Comparison of ENCODE assay signal across 34 cellular contexts in genomic region chr2:73083886-73084792, GRCh38. TPM values are rescaled to one million over a fixed set of nuclear protein-coding genes. Genes with fewer than 3 reads are reported as not detected.
DNase-seq lines count a peak whose midpoint lies in the region; ATAC-seq, FAIRE-seq and TF ChIP-seq lines count a peak whose summit lies in the region.
"Had no signal": no experiment of that assay in that cellular context is flagged by ENCODE, and none has a peak within 500 bp of the region (broad histone marks: within the 10 kb centered on the region; RNA-seq: fewer than 3 reads in every experiment).

No MANE protein-coding gene starts in this region.

- no peak overlapping the region for H3K4me3 ChIP-seq in left ventricle myocardium inferior
- peak overlapping the region in 1 of 2 donors; percentile 25 for H3K4me3 ChIP-seq in kidney (ENCODE audit: low read length in 2 of 2)
- no peak overlapping the region for H3K4me3 ChIP-seq in A673 (ENCODE audit: low read depth, low read length, poor library complexity, severe bottlenecking)
- H3K4me3 ChIP-seq in tibial artery: no peak overlapping the region
- H3K4me3 ChIP-seq: A549, GM12878, heart right ventricle, right lobe of liver, SJSA1, stomach had no signal

- H3K4me3 Mint-ChIP-seq in type B pancreatic cell: no peak overlapping the region
- H3K4me3 Mint-ChIP-seq: activated CD4-positive, alpha-beta T cell treated with anti-CD3 and anti-CD28 coated beads, Interleukin-2, amount 10 ng/mL, durations not matched to agents 24 days and 14 days; CD4-positive, alpha-beta memory T cell; IgD-negative memory B cell; memory B cell had no signal

- H3K27me3 ChIP-seq in left ventricle myocardium inferior (ENCODE audit: low read depth) (no peaks in the 10 kb centered on the region), A673 (replicated peaks; ENCODE audit: insufficient read depth, low read depth, low read length, poor library complexity) (no peaks in the 10 kb centered on the region), tibial artery (no peaks in the 10 kb centered on the region)
- H3K27me3 ChIP-seq: brain microvascular endothelial cell, heart right ventricle, right lobe of liver, SJSA1, stomach had no signal

- no peak for FAIRE-seq in kidney (lab: Jason Lieb, UNC)
- FAIRE-seq: A549, frontal cortex, GM12878 had no signal

- H3K27me3 Mint-ChIP-seq in type B pancreatic cell: no peaks in the 10 kb centered on the region
- H3K27me3 Mint-ChIP-seq: activated CD4-positive, alpha-beta T cell treated with anti-CD3 and anti-CD28 coated beads, Interleukin-2, amount 10 ng/mL, durations not matched to agents 24 days and 14 days; CD4-positive, alpha-beta memory T cell; IgD-negative memory B cell had no signal

- H3K27ac Mint-ChIP-seq in type B pancreatic cell: peak overlapping the region; percentile 58
- H3K27ac Mint-ChIP-seq: activated CD4-positive, alpha-beta T cell treated with anti-CD3 and anti-CD28 coated beads, Interleukin-2, amount 10 ng/mL, durations not matched to agents 24 days and 14 days; activated T-helper 2 cell treated with anti-CD3 and anti-CD28 coated beads, Interferon-gamma antibody, Interleukin-2, Interleukin-4, amounts not matched to agents 10 μg/mL and 5 μg/mL and 100 μg/mL, durations not matched to agents 14 hours and 24 hours and 36 hours; memory B cell had no signal

- peaks cover 4% of the 10 kb centered on the region for H3K36me3 Mint-ChIP-seq in type B pancreatic cell
- H3K36me3 Mint-ChIP-seq: IgD-negative memory B cell, memory B cell had no signal

- no peak for TF ChIP-seq CTCF in left ventricle myocardium inferior (IDR thresholded peaks at IDR 0.05; ENCODE audit: borderline replicate concordance)
- no peak for TF ChIP-seq CTCF in kidney (IDR thresholded peaks at IDR 0.05; ENCODE audit: borderline replicate concordance, extremely low read depth, insufficient read depth)
- TF ChIP-seq CTCF in type B pancreatic cell (conservative IDR thresholded peaks at IDR 0.05): no peak
- no peak for TF ChIP-seq CTCF in A673 (conservative IDR thresholded peaks at IDR 0.05; ENCODE audit: low read depth, low read length)
- TF ChIP-seq CTCF in tibial artery (IDR thresholded peaks at IDR 0.05): no peak

- DNase-seq in Right ventricle myocardium superior: peak; percentile 29
- no peak for DNase-seq in left ventricle myocardium inferior
- peak; percentile 18 for DNase-seq in NCI-H345 (lab: John Stamatoyannopoulos, UW)
- DNase-seq in kidney: peak; percentile 55
- DNase-seq in type B pancreatic cell (ENCODE audit: extremely low spot score, unreplicated experiment): no peak
- DNase-seq in A673 (ENCODE audit: low spot score): no peak
- no peak for DNase-seq in tibial artery
- no peak for DNase-seq in anterior cingulate cortex (lab: John Stamatoyannopoulos, UW)
- DNase-seq: activated CD4-positive, alpha-beta T cell treated with anti-CD3 and anti-CD28 coated beads, Interleukin-2, amount 10 ng/mL, durations not matched to agents 24 days and 14 days; activated CD8-positive, alpha-beta memory T cell treated with anti-CD3 and anti-CD28 coated beads for 24 hours; activated naive CD4-positive, alpha-beta T cell treated with anti-CD3 and anti-CD28 coated beads, Interleukin-2, amount 50 U/mL, for 16 hours; activated T-cell treated with anti-CD3 and anti-CD28 coated beads for 4 hours; AML-193; amniotic stem cell; brain microvascular endothelial cell; CD4-positive, alpha-beta memory T cell; cerebellar nuclear complex; heart right ventricle; MV-4-11; NCI-H1694 treated with DMSO at 0.1 percent for 48 hours; NCI-H226; RPMI8226; stimulated activated CD4-positive, alpha-beta T cell treated with anti-CD3 and anti-CD28 coated beads, Interleukin-12 subunit alpha, Interleukin-12 subunit beta, amount 100 ng/mL, for 4 hours; stimulated activated CD4-positive, alpha-beta T cell treated with anti-CD3 and anti-CD28 coated beads, Interleukin-2, amount 100 ng/mL, for 48 hours; stomach; WERI-Rb-1 had no signal

- no peaks in the 10 kb centered on the region for H3K9me3 Mint-ChIP-seq in type B pancreatic cell
- H3K9me3 Mint-ChIP-seq: activated CD4-positive, alpha-beta T cell treated with anti-CD3 and anti-CD28 coated beads, Interleukin-2, amount 10 ng/mL, durations not matched to agents 24 days and 14 days; activated T-helper 2 cell treated with anti-CD3 and anti-CD28 coated beads, Interferon-gamma antibody, Interleukin-2, Interleukin-4, amounts not matched to agents 10 μg/mL and 5 μg/mL and 100 μg/mL, durations not matched to agents 14 hours and 24 hours and 36 hours; CD4-positive, alpha-beta memory T cell; IgD-negative memory B cell; memory B cell had no signal

- POLR2A ChIA-PET in A673 (lab: Charles Lee; ENCODE audit: low non-redundant PET): no interaction called here

- H3K4me1 Mint-ChIP-seq in type B pancreatic cell (ENCODE audit: unreplicated experiment): peaks cover 10% of the 10 kb centered on the region
- H3K4me1 Mint-ChIP-seq: IgD-negative memory B cell had no signal

- intact Hi-C loops in Right ventricle myocardium superior (cut with DNase I): loop anchor here (2.0 kb wide), 1 partner anchor 79 kb away; no protein-coding TSS in a partner anchor
- intact Hi-C loops in left ventricle myocardium inferior (cut with micrococcal nuclease): no loop called here
- intact Hi-C loops in kidney (cut with DNase I): no loop called here
- intact Hi-C loops in A673 (cut with micrococcal nuclease; ENCODE audit: unreplicated experiment): loop anchor here (2.0 to 10.0 kb wide), 2 partner anchors 129 to 189 kb away; no protein-coding TSS in a partner anchor
- intact Hi-C loops in tibial artery (cut with DNase I; ENCODE audit: low total_unique reads): no loop called here

- peak overlapping the region in 1 of 2 donors; percentile 8 for H3K9ac ChIP-seq in kidney (ENCODE audit: low read length in 2 of 2)

- no peak for ATAC-seq in Right ventricle myocardium superior (ENCODE audit: poor library complexity)
- ATAC-seq: A549, GM12878, heart right ventricle had no signal

- H3K27ac ChIP-seq in left ventricle myocardium inferior (replicated peaks): no peak overlapping the region
- peak overlapping the region; percentile 53 to 59 for H3K27ac ChIP-seq in kidney (ENCODE audit: low read depth in 2 of 2, low read length in 2 of 2)
- H3K27ac ChIP-seq in A673 (ENCODE audit: low read depth, low read length, poor library complexity, severe bottlenecking): no peak overlapping the region
- H3K27ac ChIP-seq in tibial artery: no peak overlapping the region
- H3K27ac ChIP-seq: A549, brain microvascular endothelial cell, heart right ventricle, right lobe of liver, SJSA1, stomach, WERI-Rb-1 had no signal

- CTCF ChIA-PET in A673 (lab: Charles Lee): interaction anchor here (1.0 to 2.3 kb wide), 2 partner anchors 12 to 73 kb away, joined by 3 to 16 read pairs; no protein-coding TSS in a partner anchor

- BruUV-seq in A673 (replicated peaks; lab: Mats Ljungman, UMichigan): no TSS peak

- H3K36me3 ChIP-seq in left ventricle myocardium inferior (peaks cover 39% of the 10 kb centered on the region), kidney (ENCODE audit: control insufficient read depth in 1 of 2, insufficient read depth in 2 of 2, low read length in 2 of 2) (peaks cover 12 to 21% of the 10 kb centered on the region in 2 donors), A673 (ENCODE audit: insufficient read depth, low read length, poor library complexity, severe bottlenecking) (no peaks in the 10 kb centered on the region), tibial artery (peaks cover 7 to 76% (median 40%) of the 10 kb centered on the region in 3 donors)
- H3K36me3 ChIP-seq: right lobe of liver had no signal

- H3K4me1 ChIP-seq in left ventricle myocardium inferior: peaks cover 14% of the 10 kb centered on the region
- peaks cover 50 to 64% of the 10 kb centered on the region in 2 donors for H3K4me1 ChIP-seq in kidney (ENCODE audit: control insufficient read depth in 1 of 2, insufficient read depth in 1 of 2, low read depth in 1 of 2, low read length in 2 of 2)
- H3K4me1 ChIP-seq in A673 (ENCODE audit: insufficient read depth, low read length, poor library complexity, severe bottlenecking): no peaks in the 10 kb centered on the region
- H3K4me1 ChIP-seq in tibial artery: peaks cover 0 to 50% (median 43%) of the 10 kb centered on the region in 4 donors

- H3K9me3 ChIP-seq in left ventricle myocardium inferior (replicated peaks): no peaks in the 10 kb centered on the region
- H3K9me3 ChIP-seq in kidney (ENCODE audit: control insufficient read depth in 1 of 2, low read length in 2 of 2): no peaks in the 10 kb centered on the region
- no peaks in the 10 kb centered on the region for H3K9me3 ChIP-seq in A673 (ENCODE audit: low read depth, low read length, poor library complexity, severe bottlenecking)
- no peaks in the 10 kb centered on the region for H3K9me3 ChIP-seq in tibial artery
- H3K9me3 ChIP-seq: A549, heart right ventricle, right lobe of liver, SJSA1, stomach had no signal

RNA-seq across cellular contexts. Expression of gene SFXN5, which starts 12.6 kb away (rescaled TPM):
- total RNA-seq in Right ventricle myocardium superior (9.7 TPM), left ventricle myocardium inferior (9.9 TPM), kidney (21.4 TPM), type B pancreatic cell (ENCODE audit: low replicate concordance) (15.0 and 27.3 TPM in 2 replicates), A673 (2021) (23.1 and 23.3 TPM in 2 replicates)
- polyA plus RNA-seq in kidney (ENCODE audit: insufficient read depth, low read depth, low replicate concordance): 35.9 TPM

RNA-seq across cellular contexts. Expression of gene RAB11FIP5, which starts 28.6 kb away (rescaled TPM):
- total RNA-seq in Right ventricle myocardium superior (17.9 TPM), left ventricle myocardium inferior (21.8 TPM), kidney (57.1 TPM), type B pancreatic cell (ENCODE audit: low replicate concordance) (18.7 and 22.6 TPM in 2 replicates), A673 (2021) (12.9 and 13.7 TPM in 2 replicates)
- 49.6 TPM for polyA plus RNA-seq in kidney (ENCODE audit: insufficient read depth, low read depth, low replicate concordance)

Comparison
In these comparisons a context has a peak if more than half of its experiments do, and no peak if none do; other contexts are left out.
1. DNase-seq: peak in Right ventricle myocardium superior (single experiment), NCI-H345 (single experiment) and kidney (single experiment); none in left ventricle myocardium inferior (single experiment), type B pancreatic cell (single experiment), A673 (single experiment), tibial artery (0 of 2) and anterior cingulate cortex (0 of 58).
2. intact Hi-C loops: an anchor here in Right ventricle myocardium superior (2.0 kb wide) and A673 (2.0 to 10.0 kb wide); none called in left ventricle myocardium inferior, kidney and tibial artery.
3. H3K27ac ChIP-seq: peak in kidney (2 of 2); none in left ventricle myocardium inferior (single experiment), A673 (single experiment) and tibial artery (0 of 2).